ENCODE assay signal across 8 cellular contexts in genomic region chr1:24929876-24930702, GRCh38. TPM values are rescaled to one million over a fixed set of nuclear protein-coding genes. Genes with fewer than 3 reads are reported as not detected.
DNase-seq lines count a peak whose midpoint lies in the region; ATAC-seq and TF ChIP-seq lines count a peak whose summit lies in the region.

Gene RUNX3, minus strand, starts transcription at chr1:24930276. Its CDS starts 408 bp downstream, at chr1:24929868.

- TF ChIP-seq POLR2A in upper lobe of left lung (IDR thresholded peaks at IDR 0.05) = peak in 1 of 4 donors; percentile 47

- TF ChIP-seq CTCF in SK-N-SH (IDR thresholded peaks at IDR 0.05) = no peak
- no peak for TF ChIP-seq CTCF in epithelial cell of esophagus (IDR thresholded peaks at IDR 0.05; ENCODE audit: insufficient read depth, low read depth, low read length, missing control alignments)
- no peak for TF ChIP-seq CTCF in osteoblast (IDR thresholded peaks at IDR 0.05; ENCODE audit: extremely low read depth, low read depth, low read length)
- peak in 4 of 6 experiments; percentile 5 to 27 (median 16) for TF ChIP-seq CTCF in upper lobe of left lung (IDR thresholded peaks at IDR 0.05)

- H3K9ac ChIP-seq in SK-N-SH = no peak within 1 kb of the TSS

- H2AFZ ChIP-seq in SK-N-SH (ENCODE audit: low read depth) (no peak within 1 kb of the TSS), osteoblast (ENCODE audit: low read length) (peak within 1 kb of the TSS; percentile 68)

- no peak for TF ChIP-seq EP300 in SK-N-SH (IDR thresholded peaks at IDR 0.05; ENCODE audit: borderline replicate concordance in 1 of 2, low read depth in 1 of 2, low read length in 1 of 2)
- TF ChIP-seq EP300 in upper lobe of left lung (IDR thresholded peaks at IDR 0.05) = no peak

- peaks cover 91% of the 10 kb centered on the region for H3K27me3 ChIP-seq in SK-N-SH (ENCODE audit: insufficient read depth)
- H3K27me3 ChIP-seq in osteoblast (ENCODE audit: insufficient read depth, low read length) = peaks cover 7% of the 10 kb centered on the region
- H3K27me3 ChIP-seq in upper lobe of left lung = peaks cover 0 to 72% (median 42%) of the 10 kb centered on the region in 4 donors

- H3K4me3 ChIP-seq in SK-N-SH (ENCODE audit: low read depth in 2 of 2, low read length in 1 of 2) = no peak within 1 kb of the TSS
- peak within 1 kb of the TSS; percentile 34 for H3K4me3 ChIP-seq in epithelial cell of esophagus (ENCODE audit: low read length)
- peak within 1 kb of the TSS; percentile 65 for H3K4me3 ChIP-seq in osteoblast (ENCODE audit: insufficient read depth, low read length)
- H3K4me3 ChIP-seq in upper lobe of left lung = peak within 1 kb of the TSS; percentile 12 to 55 (median 50)

- H3F3A ChIP-seq in SK-N-SH (replicated peaks; ENCODE audit: insufficient read depth) = no peaks in the 10 kb centered on the region

- no peaks in the 10 kb centered on the region for H3K9me3 ChIP-seq in SK-N-SH
- no peaks in the 10 kb centered on the region for H3K9me3 ChIP-seq in osteoblast (ENCODE audit: low read depth, low read length)
- H3K9me3 ChIP-seq in upper lobe of left lung = no peaks in the 10 kb centered on the region

- H3K4me2 ChIP-seq in SK-N-SH (no peak within 1 kb of the TSS), osteoblast (ENCODE audit: insufficient read depth, low read length) (peak within 1 kb of the TSS; percentile 64)

- CTCF ChIA-PET in SK-N-SH (lab: Yijun Ruan, JAX) = interaction anchor here (1.1 to 8.2 kb wide), 11 partner anchors 11 to 289 kb away, joined by 3 to 85 read pairs (median 5); no protein-coding TSS in a partner anchor

- POLR2A ChIA-PET in SK-N-SH (lab: Yijun Ruan, JAX) = no interaction called here

- H3K27ac ChIP-seq in SK-N-SH (ENCODE audit: low read depth in 2 of 2, low read length in 1 of 2) = no peak within 1 kb of the TSS
- no peak within 1 kb of the TSS for H3K27ac ChIP-seq in osteoblast (ENCODE audit: low read depth, low read length)
- peak within 1 kb of the TSS; percentile 73 to 89 (median 84) for H3K27ac ChIP-seq in upper lobe of left lung

- H4K20me1 ChIP-seq in SK-N-SH (ENCODE audit: insufficient read depth) = no peaks in the 10 kb centered on the region
- peaks cover 13% of the 10 kb centered on the region for H4K20me1 ChIP-seq in osteoblast (ENCODE audit: insufficient read depth, low read length)

- no peaks in the 10 kb centered on the region for H3K79me2 ChIP-seq in SK-N-SH (ENCODE audit: insufficient read depth)
- H3K79me2 ChIP-seq in osteoblast (ENCODE audit: insufficient read depth, low read length) = no peaks in the 10 kb centered on the region

- DNase-seq in SK-N-SH = peak; percentile 80
- DNase-seq in NCI-H1930 (lab: John Stamatoyannopoulos, UW) = peak; percentile 70 to 91
- peak; percentile 86 to 91 for DNase-seq in activated CD4-positive, alpha-beta T cell treated with anti-CD3 and anti-CD28 coated beads, Interleukin-2, amount 50 U/mL, for 4 hours
- peak; percentile 49 for DNase-seq in epithelial cell of esophagus (ENCODE audit: low read depth)
- peak; percentile 100 for DNase-seq in osteoblast (ENCODE audit: insufficient read length, low spot score, missing footprints)
- DNase-seq in upper lobe of left lung = peak; percentile 71 to 96

- H3K4me1 ChIP-seq in SK-N-SH (ENCODE audit: control insufficient read depth in 1 of 2, insufficient read depth in 2 of 2, low read depth in 1 of 2, low read length in 1 of 2) (peaks cover 0 to 8% of the 10 kb centered on the region in 2 experiments; a peak in 1 of 4 replicates), osteoblast (ENCODE audit: insufficient read depth, low read length) (no peaks in the 10 kb centered on the region), upper lobe of left lung (peaks cover 40 to 73% (median 52%) of the 10 kb centered on the region in 4 donors)

- ATAC-seq in SK-N-SH treated with all-trans-retinoic acid at 6 μM for 48 hours (no peak), HG02938 (IDR thresholded peaks at IDR 0.05; ENCODE audit: unreplicated experiment) (peak; percentile 70), upper lobe of left lung (ENCODE audit: low FRiP score in 2 of 2) (peak; percentile 55 to 79)

- H3K36me3 ChIP-seq in SK-N-SH (replicated peaks in 1 of 2; ENCODE audit: control insufficient read depth in 1 of 2, insufficient read depth in 2 of 2, low read length in 1 of 2) (no peaks in the 10 kb centered on the region), osteoblast (ENCODE audit: insufficient read depth, low read length) (no peaks in the 10 kb centered on the region), upper lobe of left lung (no peaks in the 10 kb centered on the region)

- H3K9me2 ChIP-seq in SK-N-SH = no peaks in the 10 kb centered on the region

- WGBS in SK-N-SH (ENCODE audit: low lambda C conversion rate) = 10% methylated on average over 8 of the region's 117 CpGs
- WGBS in upper lobe of left lung, 2 donors = 0 to 5% methylated on average over 15 to 55 of the region's 117 CpGs

- no peak for TF ChIP-seq RAD21 in SK-N-SH (IDR thresholded peaks at IDR 0.05; ENCODE audit: low read length)

TF ChIP-seq in SK-N-SH, 30 proteins besides CTCF, POLR2A, EP300 and RAD21:
- TF ChIP-seq MEF2A (IDR thresholded peaks at IDR 0.05; ENCODE audit: borderline replicate concordance, low read depth) (no peak), POLR2AphosphoS5 (IDR thresholded peaks at IDR 0.05; ENCODE audit: low read depth, low read length) (no peak), PBX3 (IDR thresholded peaks at IDR 0.05) (peak; percentile 30; the same call in 1 of the 2 replicates), SMC3 (IDR thresholded peaks at IDR 0.05; ENCODE audit: low read depth, low read length) (no peak), TEAD4 (IDR thresholded peaks at IDR 0.05; ENCODE audit: borderline replicate concordance, insufficient read depth) (no peak), YY1 (IDR thresholded peaks at IDR 0.05; ENCODE audit: low read depth) (no peak), RCOR1 (IDR thresholded peaks at IDR 0.05; ENCODE audit: low read length) (no peak), EZH2phosphoT487 (IDR thresholded peaks at IDR 0.05; ENCODE audit: borderline replicate concordance, low read depth) (no peak)
TF ChIP-seq in SK-N-SH: peak in this region for 1.

TF ChIP-seq in SK-N-SH treated with all-trans-retinoic acid at 6 μM for 48 hours, 23 proteins besides CTCF, POLR2A, EP300 and RAD21:
- TF ChIP-seq ESRRG (CRISPR knock-in tag; IDR thresholded peaks at IDR 0.05) = no peak
- no peak for TF ChIP-seq CREB5 (CRISPR knock-in tag; IDR thresholded peaks at IDR 0.05; ENCODE audit: low read depth)
- TF ChIP-seq ZNF8 (CRISPR knock-in tag; IDR thresholded peaks at IDR 0.05) = no peak

RNA-seq across cellular contexts. Expression of gene RUNX3, which starts in this region (rescaled TPM):
- not detected in 2 replicates for polyA plus RNA-seq in SK-N-SH (2012; rRNA removed)
- not detected in 2 replicates for polyA plus RNA-seq in SK-N-SH (2012; cell fraction: cytosol; rRNA removed)
- not detected in 2 replicates for polyA plus RNA-seq in SK-N-SH (2012; cell fraction: nucleus; rRNA removed)
- total RNA-seq in osteoblast = 1.8 and 3.6 TPM in 2 replicates
- 10 to 100 TPM in 4 of 6 donors, 1 to 10 TPM in 2; 4.2 to 15.6 (median 10.1) TPM for total RNA-seq in upper lobe of left lung

Comparison
In these comparisons a context has a peak if more than half of its experiments do, and no peak if none do; other contexts are left out.
1. Peak in DNase-seq in SK-N-SH; RNA of the gene not detected or under 1 TPM.
2. DNase-seq: peak in every context shown above with its lines; median percentile 100 in osteoblast; 88 in activated CD4-positive, alpha-beta T cell treated with anti-CD3 and anti-CD28 coated beads, Interleukin-2, amount 50 U/mL, for 4 hours; 84 in upper lobe of left lung; 80 in NCI-H1930; 80 in SK-N-SH; 49 in epithelial cell of esophagus.
3. H3K27ac ChIP-seq: peak in upper lobe of left lung (4 of 4); none in SK-N-SH (0 of 2) and osteoblast (single experiment).
4. H3K4me3 ChIP-seq: peak in epithelial cell of esophagus (single experiment), osteoblast (single experiment) and upper lobe of left lung (4 of 4); none in SK-N-SH (0 of 2).
5. CTCF ChIP-seq: peak in upper lobe of left lung (4 of 6); none in SK-N-SH (single experiment), epithelial cell of esophagus (single experiment) and osteoblast (single experiment).